In genomic region chr2:113889471-113890252, GRCh38 we compare ENCODE assay signal across 8 cellular contexts. TPM values are rescaled to one million over a fixed set of nuclear protein-coding genes. Genes with fewer than 3 reads are reported as not detected.
DNase-seq lines count a peak whose midpoint lies in the region; ATAC-seq, FAIRE-seq and TF ChIP-seq lines count a peak whose summit lies in the region.

Gene ACTR3 (plus strand): TSS chr2:113890089. CDS start chr2:113890280, 191 bp downstream.

- 0% methylated on average over 48 to 51 of the region's 51 CpGs for WGBS in pancreas, 2 donors

- ATAC-seq in HG02798 (IDR thresholded peaks at IDR 0.05; ENCODE audit: poor library complexity, unreplicated experiment) = peak; percentile 65
- peak; percentile 97 for ATAC-seq in Right ventricle myocardium superior (ENCODE audit: poor library complexity)
- peak; percentile 90 to 96 (median 95) for ATAC-seq in pancreas

- H3K9ac ChIP-seq in adipocyte (ENCODE audit: low read length) = peak within 1 kb of the TSS; percentile 99

- FAIRE-seq in pancreas (lab: Jason Lieb, UNC) = peak; percentile 93

- peak; percentile 98 for DNase-seq in NCI-H1436 (lab: John Stamatoyannopoulos, UW)
- DNase-seq in T follicular helper cell (ENCODE audit: low read depth) = peak; percentile 98
- DNase-seq in adipocyte (ENCODE audit: low read depth) = peak; percentile 100
- peak; percentile 98 for DNase-seq in Right ventricle myocardium superior
- peak; percentile 97 to 99 (median 98) for DNase-seq in pancreas
- DNase-seq in tibial artery = peak; percentile 96 to 99

- no peaks in the 10 kb centered on the region for H3K36me3 ChIP-seq in adipocyte (ENCODE audit: control insufficient read depth, insufficient read depth, low read length, severe bottlenecking)
- no peaks in the 10 kb centered on the region for H3K36me3 ChIP-seq in pancreas
- peaks cover 0 to 4% (median 0%) of the 10 kb centered on the region in 3 donors for H3K36me3 ChIP-seq in tibial artery

- H3K4me1 ChIP-seq in adipocyte (ENCODE audit: control insufficient read depth, insufficient read depth, low read length) (peaks cover 52% of the 10 kb centered on the region), pancreas (peaks cover 21 to 45% (median 32%) of the 10 kb centered on the region in 3 donors), tibial artery (peaks cover 0 to 50% (median 34%) of the 10 kb centered on the region in 4 donors)

- H3K4me3 ChIP-seq in GM12875 (ENCODE audit: low read depth, low read length) (peak within 1 kb of the TSS; percentile 86), adipocyte (ENCODE audit: low read length) (peak within 1 kb of the TSS; percentile 93), pancreas (peak within 1 kb of the TSS; percentile 66 to 97 (median 94)), tibial artery (peak within 1 kb of the TSS; percentile 97 to 99)

- TF ChIP-seq CTCF in GM12875 (IDR thresholded peaks at IDR 0.05; ENCODE audit: borderline replicate concordance, insufficient read depth, low read depth, low read length) (no peak), pancreas (IDR thresholded peaks at IDR 0.05) (no peak), tibial artery (IDR thresholded peaks at IDR 0.05) (no peak)

- H3K27ac ChIP-seq in pancreas (peak within 1 kb of the TSS; percentile 88 to 100 (median 92)), tibial artery (peak within 1 kb of the TSS; percentile 99)

- H3K27me3 ChIP-seq in adipocyte (replicated peaks; ENCODE audit: control insufficient read depth, insufficient read depth, low read length) = no peaks in the 10 kb centered on the region
- H3K27me3 ChIP-seq in pancreas = no peaks in the 10 kb centered on the region
- no peaks in the 10 kb centered on the region for H3K27me3 ChIP-seq in tibial artery

- intact Hi-C loops in Right ventricle myocardium superior (cut with DNase I) (loop anchor here (10.0 kb wide), 1 partner anchor 135 kb away; the partner anchor contains the start of gene SLC35F5), pancreas (cut with DNase I) (loop anchor here in 1 of 3 donors (10.0 kb wide), 1 partner anchor 125 kb away; no protein-coding TSS in a partner anchor), tibial artery (cut with DNase I; ENCODE audit: low total_unique reads) (loop anchor here (2.0 kb wide), 1 partner anchor 133 kb away; the partner anchor contains the start of gene SLC35F5)

- no peaks in the 10 kb centered on the region for H3K9me3 ChIP-seq in adipocyte (ENCODE audit: control insufficient read depth, low read length)
- no peaks in the 10 kb centered on the region for H3K9me3 ChIP-seq in pancreas
- no peaks in the 10 kb centered on the region for H3K9me3 ChIP-seq in tibial artery

RNA-seq across cellular contexts. Expression of gene ACTR3, which starts in this region (rescaled TPM):
- total RNA-seq in Right ventricle myocardium superior = 106 TPM
- 100 to 1,000 TPM in 1 of 6 donors, 10 to 100 TPM in 5; 44.5 to 112 (median 72.7) TPM for total RNA-seq in pancreas
- 10 to 100 TPM; 10.3 to 27.3 TPM for polyA plus RNA-seq in pancreas

Comparison
In these comparisons a context has a peak if more than half of its experiments do, and no peak if none do; other contexts are left out.
1. Peak in every context shown above with its lines: DNase-seq, ATAC-seq, H3K4me3 ChIP-seq and H3K27ac ChIP-seq.